Comparison of ENCODE assay signal across 8 cellular contexts in the genomic region with DNA sequence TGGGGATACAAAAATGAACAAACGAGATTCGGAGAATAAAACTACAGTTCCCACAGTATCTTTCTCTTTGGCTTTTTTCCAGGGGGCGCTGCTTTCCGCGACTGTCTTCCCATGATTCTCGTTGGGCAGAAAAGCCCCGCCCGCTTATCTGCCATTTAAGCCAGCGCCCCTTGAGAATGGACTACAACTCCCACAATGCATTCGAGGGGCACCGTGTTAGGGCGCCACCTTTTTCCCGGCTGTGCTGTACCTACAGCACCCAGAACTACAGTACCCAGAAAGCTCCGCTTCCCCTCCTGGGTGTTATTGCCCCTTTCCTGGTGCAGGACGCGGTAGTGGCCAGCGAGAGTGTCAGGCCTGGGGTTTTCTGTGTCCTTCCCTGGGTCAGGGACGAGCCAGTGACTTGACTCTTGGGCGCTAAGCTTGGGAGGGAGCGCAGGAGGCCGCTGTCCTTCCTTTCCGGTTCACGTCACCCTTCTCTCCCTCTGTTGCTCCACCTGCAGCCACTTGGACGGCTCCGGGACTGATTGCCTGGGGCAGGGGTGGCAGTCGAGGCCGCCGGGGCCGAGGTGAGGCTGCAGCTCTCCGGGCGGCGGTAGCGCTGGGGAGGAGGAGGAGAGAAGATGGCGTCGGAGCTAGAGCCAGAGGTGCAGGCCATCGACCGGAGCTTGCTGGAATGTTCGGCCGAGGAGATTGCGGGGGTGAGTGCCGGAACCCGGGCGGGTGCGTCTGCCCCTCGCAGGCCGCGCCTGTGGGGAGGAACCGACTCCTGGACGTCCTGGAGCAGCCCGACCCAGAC. TPM values are rescaled to one million over a fixed set of nuclear protein-coding genes. Genes with fewer than 3 reads are reported as not detected.
DNase-seq lines count a peak whose midpoint lies in the region; ATAC-seq and TF ChIP-seq lines count a peak whose summit lies in the region.

UBR2 (plus strand) TSS at position 333 of the 799 bp plus-strand sequence; CDS start at position 624, 291 bp downstream.

- peaks cover 35% of the 10 kb centered on the region for H3K4me1 ChIP-seq in CD4-positive, CD25-positive, alpha-beta regulatory T cell (ENCODE audit: control insufficient read depth, insufficient read depth, low read length, poor library complexity, severe bottlenecking)
- peaks cover under 1 to 38% of the 10 kb centered on the region in 2 donors for H3K4me1 ChIP-seq in left lung

- H3K27me3 ChIP-seq in CD4-positive, CD25-positive, alpha-beta regulatory T cell (ENCODE audit: control insufficient read depth, insufficient read depth, low read length): no peaks in the 10 kb centered on the region
- no peaks in the 10 kb centered on the region for H3K27me3 ChIP-seq in left lung

- peaks cover 8 to 44% (median 28%) of the 10 kb centered on the region in 4 donors for H3K4me1 Mint-ChIP-seq in CD4-positive, CD25-positive, alpha-beta regulatory T cell

- no peaks in the 10 kb centered on the region for H3K36me3 ChIP-seq in CD4-positive, CD25-positive, alpha-beta regulatory T cell (ENCODE audit: control insufficient read depth, insufficient read depth, low read length)
- no peaks in the 10 kb centered on the region for H3K36me3 ChIP-seq in left lung

- peak; percentile 90 to 99 (median 93) for DNase-seq in CD4-positive, CD25-positive, alpha-beta regulatory T cell
- peak; percentile 97 for DNase-seq in NCI-H774 (lab: John Stamatoyannopoulos, UW)
- DNase-seq in activated CD4-positive, alpha-beta T cell treated with anti-CD3 and anti-CD28 coated beads, Interleukin-2, amount 50 U/mL, for 4 hours: peak; percentile 90 to 93
- DNase-seq in dermis blood vessel endothelial cell: peak; percentile 99
- peak; percentile 92 to 97 for DNase-seq in left lung
- DNase-seq in stimulated activated CD4-positive, alpha-beta T cell treated with anti-CD3 and anti-CD28 coated beads, Interleukin-2, amount 100 ng/mL, for 48 hours: peak; percentile 85 to 89

- H3K27me3 Mint-ChIP-seq in CD4-positive, CD25-positive, alpha-beta regulatory T cell: no peaks in the 10 kb centered on the region

- H3K27ac ChIP-seq in CD4-positive, CD25-positive, alpha-beta regulatory T cell (ENCODE audit: insufficient read depth, low read length, poor library complexity, severe bottlenecking): peak within 1 kb of the TSS; percentile 92
- peak within 1 kb of the TSS; percentile 96 for H3K27ac ChIP-seq in left lung

- intact Hi-C loops in left lung (cut with DNase I): no loop called here

- H3K9me3 ChIP-seq in CD4-positive, CD25-positive, alpha-beta regulatory T cell (ENCODE audit: control insufficient read depth in 2 of 2, low read length in 2 of 2): no peaks in the 10 kb centered on the region
- H3K9me3 ChIP-seq in left lung: no peaks in the 10 kb centered on the region

- peak within 1 kb of the TSS; percentile 95 to 99 (median 98) for H3K4me3 Mint-ChIP-seq in CD4-positive, CD25-positive, alpha-beta regulatory T cell

- peak; percentile 13 to 46 for TF ChIP-seq CTCF in left lung (IDR thresholded peaks at IDR 0.05)

- H3K9me3 Mint-ChIP-seq in CD4-positive, CD25-positive, alpha-beta regulatory T cell: no peaks in the 10 kb centered on the region

- H3K36me3 Mint-ChIP-seq in CD4-positive, CD25-positive, alpha-beta regulatory T cell: peaks cover 14% of the 10 kb centered on the region

- H3K4me3 ChIP-seq in CD4-positive, CD25-positive, alpha-beta regulatory T cell (ENCODE audit: low read depth, low read length): peak within 1 kb of the TSS; percentile 99
- peak within 1 kb of the TSS; percentile 54 to 89 for H3K4me3 ChIP-seq in left lung

- peak; percentile 97 to 98 for ATAC-seq in CD4-positive, CD25-positive, alpha-beta regulatory T cell (ENCODE audit: low read depth in 2 of 2)
- ATAC-seq in GM19395 (IDR thresholded peaks at IDR 0.05; ENCODE audit: unreplicated experiment) (peak; percentile 97), HG03565 (IDR thresholded peaks at IDR 0.05; ENCODE audit: unreplicated experiment) (peak; percentile 89), left lung (peak; percentile 96)

- H3K27ac Mint-ChIP-seq in CD4-positive, CD25-positive, alpha-beta regulatory T cell: peak within 1 kb of the TSS; percentile 93 to 95 (median 95)

RNA-seq across cellular contexts. Expression of gene UBR2, which starts in this region (rescaled TPM):
- 50.2 TPM for total RNA-seq in CD4-positive, CD25-positive, alpha-beta regulatory T cell
- 10 to 100 TPM in 3 of 4 donors, 1 to 10 TPM in 1; 9.9 to 12.0 (median 11.0) TPM for polyA plus RNA-seq in CD4-positive, CD25-positive, alpha-beta regulatory T cell
- 37.6 and 39.5 TPM in 2 replicates for total RNA-seq in dermis blood vessel endothelial cell
- 10 to 100 TPM; 28.5 to 34.4 TPM for total RNA-seq in left lung

Comparison
In these comparisons a context has a peak if more than half of its experiments do, and no peak if none do; other contexts are left out.
1. Peak in every context shown above with its lines: DNase-seq, ATAC-seq, H3K4me3 ChIP-seq and H3K27ac ChIP-seq.